15 cellular contexts compared by ENCODE assay signal in genomic region chr12:59452259-59452658, GRCh38.
DNase-seq lines count a peak whose midpoint lies in the region; ATAC-seq, FAIRE-seq and TF ChIP-seq lines count a peak whose summit lies in the region.
"Had no signal": no experiment of that assay in that cellular context is flagged by ENCODE, and none has a peak within 500 bp of the region (broad histone marks: within the 10 kb centered on the region; RNA-seq: fewer than 3 reads in every experiment).

No MANE protein-coding gene starts in this region.

- ATAC-seq in HG02884 (IDR thresholded peaks at IDR 0.05; ENCODE audit: unreplicated experiment), result no peak
- no peak for ATAC-seq in right cardiac atrium

- WGBS in right cardiac atrium, result 62% methylated on average over 1 of the region's 1 CpG

- DNase-seq in A172 (ENCODE audit: low spot score), result peak; percentile 74
- peak; percentile 69 for DNase-seq in HS-27A (ENCODE audit: low read depth)
- peak; percentile 89 for DNase-seq in bronchial epithelial cell (ENCODE audit: low read depth)
- DNase-seq in kidney tubule cell (ENCODE audit: low spot score), result peak; percentile 88
- DNase-seq in right cardiac atrium, result no peak
- no peak for DNase-seq in KBM-7
- DNase-seq in GM20000 (ENCODE audit: low spot score), result no peak
- DNase-seq: activated CD4-positive, CD25-positive, alpha-beta regulatory T cell; activated T-cell treated with anti-CD3 and anti-CD28 coated beads, Interleukin-2, amount 50 U/mL, for 1 hour; left cardiac atrium; SIG-M5; stimulated activated CD4-positive, alpha-beta T cell treated with anti-CD3 and anti-CD28 coated beads, Interleukin-4, amount 100 ng/mL, for 4 hours had no signal

- TF ChIP-seq CTCF in bronchial epithelial cell (IDR thresholded peaks at IDR 0.05; ENCODE audit: insufficient read depth, low read length, severe bottlenecking), result no peak
- TF ChIP-seq CTCF in GM20000 (IDR thresholded peaks at IDR 0.05; ENCODE audit: extremely low read depth, missing control alignments), result no peak

- intact Hi-C loops in right cardiac atrium (cut with DNase I), result no loop called here

- no peaks in the 10 kb centered on the region for H3K27me3 ChIP-seq in bronchial epithelial cell (ENCODE audit: control insufficient read depth, insufficient read depth, low read length)
- no peaks in the 10 kb centered on the region for H3K27me3 ChIP-seq in right cardiac atrium (ENCODE audit: control insufficient read depth, insufficient read depth)
- H3K27me3 ChIP-seq: neutrophil had no signal

- in situ Hi-C loops in KBM-7 (cut with MboI; ENCODE audit: low pct_unique_long_range_greater_than_20kb, low sequenced_read_pairs), result no loop called here

- no peak overlapping the region for H3K27ac ChIP-seq in right cardiac atrium (ENCODE audit: low read length)
- H3K27ac ChIP-seq: neutrophil had no signal

- no peaks in the 10 kb centered on the region for H3K36me3 ChIP-seq in bronchial epithelial cell (ENCODE audit: control insufficient read depth, insufficient read depth, low read length)
- H3K36me3 ChIP-seq: neutrophil had no signal

- H3K4me1 ChIP-seq in right cardiac atrium (ENCODE audit: control insufficient read depth, insufficient read depth, low read length), result no peaks in the 10 kb centered on the region

- H3K4me3 ChIP-seq in bronchial epithelial cell (ENCODE audit: low read depth, low read length) (no peak overlapping the region), right cardiac atrium (ENCODE audit: low read length) (no peak overlapping the region)

- H3K9me3 ChIP-seq in right cardiac atrium (ENCODE audit: control insufficient read depth, low read length), result no peaks in the 10 kb centered on the region
- H3K9me3 ChIP-seq: neutrophil had no signal

- FAIRE-seq in bronchial epithelial cell (lab: Jason Lieb, UNC), result no peak
- FAIRE-seq: A204.1 had no signal

Comparison
In these comparisons a context has a peak if more than half of its experiments do, and no peak if none do; other contexts are left out.
1. DNase-seq: peak in A172 (single experiment), HS-27A (single experiment), bronchial epithelial cell (single experiment) and kidney tubule cell (single experiment); none in right cardiac atrium (0 of 3), KBM-7 (single experiment) and GM20000 (single experiment).